8 cellular contexts compared by ENCODE assay signal in the genomic region with DNA sequence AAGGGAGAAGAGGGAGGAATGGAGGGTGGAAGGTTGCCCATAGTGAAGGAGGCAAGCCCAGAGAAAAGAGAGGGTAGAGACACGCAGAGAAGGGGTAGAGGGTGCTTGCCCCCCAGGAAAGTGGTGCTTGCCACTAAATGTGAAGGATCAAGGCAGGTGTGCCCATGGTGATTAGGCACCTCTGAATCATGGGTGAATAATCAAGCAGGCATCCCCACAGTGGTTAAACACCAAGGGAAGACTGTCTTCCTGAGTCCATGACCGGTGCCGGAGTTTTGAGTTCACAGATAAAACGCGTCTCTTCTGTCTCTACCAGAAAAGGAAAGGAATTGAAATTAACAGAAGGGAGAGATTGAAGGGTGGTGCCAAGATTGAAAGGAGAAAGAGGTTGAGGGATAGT.
DNase-seq lines count a peak whose midpoint lies in the region; FAIRE-seq and TF ChIP-seq lines count a peak whose summit lies in the region.
"Not testable (repeated sequence)": the region's sequence is repeated elsewhere in the genome, so short reads cannot be mapped to it uniquely, and the experiment has no call there.

No MANE protein-coding gene starts in this region.

- H3K27me3 ChIP-seq in H9 (ENCODE audit: insufficient read depth, low read length); astrocyte (ENCODE audit: insufficient read depth, low read length); keratinocyte (ENCODE audit: control insufficient read depth, extremely low read depth, insufficient read depth, low read length): not testable (repeated sequence)

- no CpG with 5 or more reads among the region's 5 CpGs for WGBS in H9 (ENCODE audit: extremely low coverage, insufficient read length, low lambda C conversion rate)

- not testable (repeated sequence) for H3K27me3 Mint-ChIP-seq in H9 (ENCODE audit: low read depth); astrocyte (ENCODE audit: low read depth, unreplicated experiment); endothelial cell (ENCODE audit: unreplicated experiment)

- dilution Hi-C loops in keratinocyte (cut with MboI; ENCODE audit: extremely low pct_ligation_motif_present, low sequenced_read_pairs): not testable (repeated sequence)

- H2BK12ac ChIP-seq in H9 (ENCODE audit: insufficient read length, low read depth, low read length): not testable (repeated sequence)

- H3K23me2 ChIP-seq in H9 (ENCODE audit: insufficient read length, low read depth, low read length, poor library complexity, severe bottlenecking): not testable (repeated sequence)

- H3K9me3 Mint-ChIP-seq in H9: peaks cover 50 to 52% of the 10 kb centered on the region in 2 experiments
- not testable (repeated sequence) for H3K9me3 Mint-ChIP-seq in astrocyte (ENCODE audit: unreplicated experiment); endothelial cell (ENCODE audit: unreplicated experiment)

- not testable (repeated sequence) for H2BK15ac ChIP-seq in H9 (ENCODE audit: low read depth, low read length)

- not testable (repeated sequence) for H2BK120ac ChIP-seq in H9 (ENCODE audit: low read depth, low read length, poor library complexity, severe bottlenecking)

- in situ Hi-C loops in ACHN (cut with HindIII; ENCODE audit: low pct_ligation_motif_present, low pct_unique_long_range_greater_than_20kb, low sequenced_read_pairs): not testable (repeated sequence)

- not testable (repeated sequence) for H4K8ac ChIP-seq in H9 (replicated peaks; ENCODE audit: insufficient read length, low read depth, low read length)

- H3K4me1 ChIP-seq in H9 (ENCODE audit: insufficient read depth, low read length); astrocyte (ENCODE audit: insufficient read depth, low read length): not testable (repeated sequence)
- peaks cover 13% of the 10 kb centered on the region for H3K4me1 ChIP-seq in keratinocyte (ENCODE audit: control insufficient read depth, extremely low read depth, insufficient read depth, low read length)

- not testable (repeated sequence) for H3K4me2 ChIP-seq in H9 (ENCODE audit: insufficient read depth, insufficient read length, low read length); astrocyte (ENCODE audit: low read length)
- peak overlapping the region; percentile 19 for H3K4me2 ChIP-seq in keratinocyte (ENCODE audit: control insufficient read depth, extremely low read depth, insufficient read depth, low read depth, low read length)

- H4K91ac ChIP-seq in H9 (ENCODE audit: insufficient read length, low read depth, low read length): not testable (repeated sequence)

- DNase-seq in ACHN: peak; percentile 55
- not testable (repeated sequence) for DNase-seq in H9; endothelial cell (ENCODE audit: low spot score); keratinocyte (ENCODE audit: low read depth, low spot score)
- peak; percentile 41 for DNase-seq in LoVo (ENCODE audit: low spot score)
- peak; percentile 5 for DNase-seq in RPMI7951 (ENCODE audit: low read depth)
- DNase-seq in astrocyte (ENCODE audit: low read depth): peak; percentile 10
- DNase-seq in urothelium cell line (ENCODE audit: low spot score): peak; percentile 1

- H2AK5ac ChIP-seq in H9 (ENCODE audit: insufficient read length, low read length): not testable (repeated sequence)

- not testable (repeated sequence) for H2BK5ac ChIP-seq in H9 (ENCODE audit: insufficient read length, low read length)

- H3K9ac ChIP-seq in H9 (ENCODE audit: extremely low read depth, insufficient read length, low read length); astrocyte (ENCODE audit: low read length); keratinocyte (ENCODE audit: control insufficient read depth, extremely low read depth, insufficient read depth, low read length): not testable (repeated sequence)

- H3K4me3 ChIP-seq in astrocyte (ENCODE audit: insufficient read depth, low read depth, low read length); keratinocyte (ENCODE audit: control insufficient read depth in 2 of 3, extremely low read depth in 1 of 3, insufficient read depth in 2 of 3, low read depth in 1 of 3, low read length in 3 of 3): not testable (repeated sequence)

- not testable (repeated sequence) for H3K56ac ChIP-seq in H9 (ENCODE audit: insufficient read length, low read depth, low read length)

- H3K18ac ChIP-seq in H9 (ENCODE audit: insufficient read length, low read depth, low read length): not testable (repeated sequence)

- H3K27ac Mint-ChIP-seq in H9 (peak overlapping the region in 2 of 3 experiments; percentile 13 to 65; a peak in 3 of 7 replicates), astrocyte (ENCODE audit: unreplicated experiment) (peak overlapping the region; percentile 23), endothelial cell (ENCODE audit: unreplicated experiment) (peak overlapping the region; percentile 20)

- H3K9me3 ChIP-seq in H9 (ENCODE audit: control insufficient read depth, low read depth, low read length); astrocyte (ENCODE audit: insufficient read depth, low read depth, low read length); keratinocyte (ENCODE audit: control insufficient read depth, low read depth, low read length): not testable (repeated sequence)

- H2BK20ac ChIP-seq in H9 (ENCODE audit: low read depth, low read length, poor library complexity, severe bottlenecking): not testable (repeated sequence)

- H3K79me2 ChIP-seq in H9 (ENCODE audit: insufficient read depth, low read length); astrocyte (ENCODE audit: insufficient read depth, low read length); keratinocyte (ENCODE audit: control insufficient read depth, insufficient read depth, low read length): not testable (repeated sequence)

- not testable (repeated sequence) for TF ChIP-seq CTCF in H9 (conservative IDR thresholded peaks at IDR 0.05); astrocyte (IDR thresholded peaks at IDR 0.05; ENCODE audit: insufficient read depth, low read depth, low read length); endothelial cell (IDR thresholded peaks at IDR 0.05; ENCODE audit: unreplicated experiment); keratinocyte (optimal IDR thresholded peaks at IDR 0.05 in 1 of 3, IDR thresholded peaks at IDR 0.05 in 1 of 3, conservative IDR thresholded peaks at IDR 0.05 in 1 of 3; ENCODE audit: extremely low read depth in 1 of 3, insufficient read depth in 2 of 3, low read length in 3 of 3)

- H3K4me1 Mint-ChIP-seq in H9 (peaks cover 21 to 30% of the 10 kb centered on the region in 2 experiments), astrocyte (ENCODE audit: low read depth, unreplicated experiment) (peaks cover 27% of the 10 kb centered on the region)
- H3K4me1 Mint-ChIP-seq in endothelial cell (ENCODE audit: unreplicated experiment): not testable (repeated sequence)

- H2AFZ ChIP-seq in H9 (ENCODE audit: low read length); astrocyte (ENCODE audit: low read depth, low read length); keratinocyte (ENCODE audit: control insufficient read depth, low read length): not testable (repeated sequence)

- not testable (repeated sequence) for H3K23ac ChIP-seq in H9 (ENCODE audit: insufficient read length, low read depth, low read length)

- not testable (repeated sequence) for H3K9me1 ChIP-seq in keratinocyte (ENCODE audit: control insufficient read depth, extremely low read depth, insufficient read depth, low read length)

- not testable (repeated sequence) for H3T11ph ChIP-seq in H9 (ENCODE audit: low read length)

- not testable (repeated sequence) for H4K5ac ChIP-seq in H9 (ENCODE audit: insufficient read length, low read depth, low read length)

- not testable (repeated sequence) for H3K27ac ChIP-seq in H9 (ENCODE audit: insufficient read length, low read depth, low read length); astrocyte (ENCODE audit: low read depth, low read length); keratinocyte (ENCODE audit: control insufficient read depth, insufficient read depth, low read length)

- H3K36me3 ChIP-seq in astrocyte (ENCODE audit: insufficient read depth, low read length); keratinocyte (ENCODE audit: control insufficient read depth in 2 of 2, extremely low read depth in 1 of 2, insufficient read depth in 2 of 2, low read length in 2 of 2): not testable (repeated sequence)

- not testable (repeated sequence) for H3K79me1 ChIP-seq in H9 (ENCODE audit: insufficient read depth, low read depth, low read length, poor library complexity, severe bottlenecking)

- not testable (repeated sequence) for H3K14ac ChIP-seq in H9 (ENCODE audit: insufficient read depth, low read length)

- H4K20me1 ChIP-seq in H9 (ENCODE audit: control insufficient read depth, insufficient read depth, insufficient read length); astrocyte (ENCODE audit: insufficient read depth, low read length); keratinocyte (ENCODE audit: control insufficient read depth, extremely low read depth, insufficient read depth, low read length): not testable (repeated sequence)

- peaks cover 16 to 45% (median 26%) of the 10 kb centered on the region in 3 experiments for H3K36me3 Mint-ChIP-seq in H9 (ENCODE audit: insufficient read depth in 1 of 3, low read depth in 3 of 3)
- not testable (repeated sequence) for H3K36me3 Mint-ChIP-seq in astrocyte (ENCODE audit: low read depth, unreplicated experiment); endothelial cell (ENCODE audit: low read depth, unreplicated experiment)

- not testable (repeated sequence) for H3K4ac ChIP-seq in H9 (ENCODE audit: low read depth, low read length)

- peak overlapping the region in 1 of 2 experiments; percentile 21; a peak in 1 of 5 replicates for H3K4me3 Mint-ChIP-seq in H9
- H3K4me3 Mint-ChIP-seq in astrocyte (ENCODE audit: unreplicated experiment): peak overlapping the region; percentile 42
- H3K4me3 Mint-ChIP-seq in endothelial cell (ENCODE audit: unreplicated experiment): not testable (repeated sequence)

- FAIRE-seq in astrocyte (lab: Jason Lieb, UNC); urothelium cell line (lab: Jason Lieb, UNC): not testable (repeated sequence)
- peak; percentile 95 for FAIRE-seq in keratinocyte (lab: Jason Lieb, UNC)
